8 cellular contexts compared by ENCODE assay signal in genomic region chr12:71840226-71840847, GRCh38. TPM values are rescaled to one million over a fixed set of nuclear protein-coding genes. Genes with fewer than 3 reads are reported as not detected.
DNase-seq lines count a peak whose midpoint lies in the region; ATAC-seq and TF ChIP-seq lines count a peak whose summit lies in the region.

No MANE protein-coding gene starts in this region.

- POLR2A ChIA-PET in activated CD4-positive, alpha-beta T cell treated with anti-CD3 and anti-CD28 coated beads, Interleukin-2, amount 10 ng/mL, durations not matched to agents 7 days and 5 days (lab: Charles Lee) = interaction anchor here (0.7 kb wide), 1 partner anchor 1589 kb away, joined by 3 read pairs; no protein-coding TSS in a partner anchor

- peaks cover 34% of the 10 kb centered on the region for H3K4me1 Mint-ChIP-seq in activated CD4-positive, alpha-beta T cell treated with anti-CD3 and anti-CD28 coated beads, Interleukin-2, amount 10 ng/mL, durations not matched to agents 7 days and 5 days
- H3K4me1 Mint-ChIP-seq in immature natural killer cell = peaks cover 31 to 44% of the 10 kb centered on the region in 2 donors

- in situ Hi-C loops in astrocyte of the cerebellum (cut with HindIII; ENCODE audit: low sequenced_read_pairs) = no loop called here

- no peak for TF ChIP-seq CTCF in astrocyte of the cerebellum (IDR thresholded peaks at IDR 0.05; ENCODE audit: low read depth, low read length, missing control alignments)

- H3K27me3 Mint-ChIP-seq in activated CD4-positive, alpha-beta T cell treated with anti-CD3 and anti-CD28 coated beads, Interleukin-2, amount 10 ng/mL, durations not matched to agents 7 days and 5 days = no peaks in the 10 kb centered on the region
- peaks cover 0 to 14% (median 4%) of the 10 kb centered on the region in 3 donors for H3K27me3 Mint-ChIP-seq in immature natural killer cell (ENCODE audit: low read depth in 3 of 3)

- peak; percentile 3 for ATAC-seq in HG02571 (IDR thresholded peaks at IDR 0.05; ENCODE audit: unreplicated experiment)

- H3K27ac Mint-ChIP-seq in activated CD4-positive, alpha-beta T cell treated with anti-CD3 and anti-CD28 coated beads, Interleukin-2, amount 10 ng/mL, durations not matched to agents 7 days and 5 days = peak overlapping the region; percentile 97
- H3K27ac Mint-ChIP-seq in immature natural killer cell = peak overlapping the region; percentile 96 to 99 (median 99)

- H3K9me3 Mint-ChIP-seq in activated CD4-positive, alpha-beta T cell treated with anti-CD3 and anti-CD28 coated beads, Interleukin-2, amount 10 ng/mL, durations not matched to agents 7 days and 5 days = no peaks in the 10 kb centered on the region
- H3K9me3 Mint-ChIP-seq in immature natural killer cell = no peaks in the 10 kb centered on the region

- CTCF ChIA-PET in activated CD4-positive, alpha-beta T cell treated with anti-CD3 and anti-CD28 coated beads, Interleukin-2, amount 10 ng/mL, durations not matched to agents 7 days and 5 days (lab: Charles Lee) = interaction anchor here (0.7 to 1.4 kb wide), 4 partner anchors 13 to 152 kb away, joined by 3 to 4 read pairs (median 3); no protein-coding TSS in a partner anchor

- peak overlapping the region; percentile 67 for H3K4me3 ChIP-seq in astrocyte of the cerebellum (ENCODE audit: low read depth, low read length)

- peak overlapping the region; percentile 87 for H3K4me3 Mint-ChIP-seq in activated CD4-positive, alpha-beta T cell treated with anti-CD3 and anti-CD28 coated beads, Interleukin-2, amount 10 ng/mL, durations not matched to agents 7 days and 5 days
- peak overlapping the region; percentile 91 to 98 (median 93) for H3K4me3 Mint-ChIP-seq in immature natural killer cell

- peak; percentile 41 for DNase-seq in activated CD4-positive, alpha-beta T cell treated with anti-CD3 and anti-CD28 coated beads, Interleukin-2, amount 10 ng/mL, durations not matched to agents 7 days and 5 days
- no peak for DNase-seq in activated CD4-positive, alpha-beta T cell treated with anti-CD3 and anti-CD28 coated beads for 48 hours
- peak; percentile 28 for DNase-seq in NCI-H2227 (lab: John Stamatoyannopoulos, UW; ENCODE audit: unreplicated experiment)
- peak; percentile 32 for DNase-seq in astrocyte of the cerebellum (ENCODE audit: low read depth)
- DNase-seq in immature natural killer cell = no peak
- peak; percentile 4 for DNase-seq in stimulated activated CD8-positive, alpha-beta memory T cell treated with anti-CD3 and anti-CD28 coated beads, Interleukin-12 subunit alpha, Interleukin-12 subunit beta, amount 100 ng/mL, for 1 hour (ENCODE audit: low read depth)
- no peak for DNase-seq in GOT3 (lab: John Stamatoyannopoulos, UW)

- H3K36me3 Mint-ChIP-seq in activated CD4-positive, alpha-beta T cell treated with anti-CD3 and anti-CD28 coated beads, Interleukin-2, amount 10 ng/mL, durations not matched to agents 7 days and 5 days (ENCODE audit: low read depth) = peaks cover 13% of the 10 kb centered on the region
- no peaks in the 10 kb centered on the region for H3K36me3 Mint-ChIP-seq in immature natural killer cell

RNA-seq across cellular contexts. Expression of gene TBC1D15, which starts 0.8 kb away (rescaled TPM):
- total RNA-seq in activated CD4-positive, alpha-beta T cell treated with anti-CD3 and anti-CD28 coated beads, Interleukin-2, amount 10 ng/mL, durations not matched to agents 7 days and 5 days = 10 to 100 TPM; 50.1 to 55.4 TPM
- polyA plus RNA-seq in immature natural killer cell = 10 to 100 TPM; 19.7 to 33.7 (median 29.6) TPM

Comparison
In these comparisons a context has a peak if more than half of its experiments do, and no peak if none do; other contexts are left out.
1. DNase-seq: peak in activated CD4-positive, alpha-beta T cell treated with anti-CD3 and anti-CD28 coated beads, Interleukin-2, amount 10 ng/mL, durations not matched to agents 7 days and 5 days (single experiment), NCI-H2227 (single experiment), astrocyte of the cerebellum (single experiment) and stimulated activated CD8-positive, alpha-beta memory T cell treated with anti-CD3 and anti-CD28 coated beads, Interleukin-12 subunit alpha, Interleukin-12 subunit beta, amount 100 ng/mL, for 1 hour (single experiment); none in activated CD4-positive, alpha-beta T cell treated with anti-CD3 and anti-CD28 coated beads for 48 hours (single experiment), immature natural killer cell (0 of 3) and GOT3 (single experiment).